In genomic region chr5:134559672-134560071, GRCh38 we compare ENCODE assay signal across 15 cellular contexts.
"Had no signal": no experiment of that assay in that cellular context is flagged by ENCODE, and none has a peak within 500 bp of the region (broad histone marks: within the 10 kb centered on the region; RNA-seq: fewer than 3 reads in every experiment).

No MANE protein-coding gene starts in this region.

- H3K9me3 ChIP-seq: neutrophil, transverse colon, vagina had no signal

- H3K4me3 ChIP-seq: cardiac muscle cell, dorsolateral prefrontal cortex, lung, transverse colon, vagina had no signal

- DNase-seq: activated CD8-positive, alpha-beta memory T cell treated with anti-CD3 and anti-CD28 coated beads, Interleukin-2, amount 50 U/mL, for 48 hours; activated naive CD4-positive, alpha-beta T cell; dorsolateral prefrontal cortex; left colon; stimulated activated naive CD4-positive, alpha-beta T cell; substantia nigra; T1000; transverse colon had no signal

- H3K4me3 Mint-ChIP-seq: activated T-helper 1 cell treated with anti-CD3 and anti-CD28 coated beads, Interleukin-12 subunit alpha, Interleukin-12 subunit beta, Interleukin-2, Interleukin-4 antibody, amounts not matched to agents 30 ng/mL and 10 ng/mL and 1 ng/mL, durations not matched to agents 14 hours and 24 hours and 36 hours had no signal

- H3K9me3 Mint-ChIP-seq: activated T-helper 1 cell treated with anti-CD3 and anti-CD28 coated beads, Interleukin-12 subunit alpha, Interleukin-12 subunit beta, Interleukin-2, Interleukin-4 antibody, amounts not matched to agents 30 ng/mL and 10 ng/mL and 1 ng/mL, durations not matched to agents 14 hours and 24 hours and 36 hours had no signal

- H3K27ac Mint-ChIP-seq: activated T-helper 1 cell treated with anti-CD3 and anti-CD28 coated beads, Interleukin-12 subunit alpha, Interleukin-12 subunit beta, Interleukin-2, Interleukin-4 antibody, amounts not matched to agents 30 ng/mL and 10 ng/mL and 1 ng/mL, durations not matched to agents 14 hours and 24 hours and 36 hours had no signal

- ATAC-seq: activated CD4-positive, CD25-positive, alpha-beta regulatory T cell treated with anti-CD3 and anti-CD28 coated beads, Interleukin-2, amount 50 U/mL, for 24 hours; esophagus mucosa; left colon had no signal

- H3K27ac ChIP-seq: cardiac muscle cell, dorsolateral prefrontal cortex, neutrophil, transverse colon, vagina had no signal

- H3K27me3 ChIP-seq: cardiac muscle cell, dorsolateral prefrontal cortex, neutrophil, transverse colon, vagina had no signal
